In genomic region chr9:137278061-137278912, GRCh38 we compare ENCODE assay signal across 8 cellular contexts. TPM values are rescaled to one million over a fixed set of nuclear protein-coding genes. Genes with fewer than 3 reads are reported as not detected.
DNase-seq lines count a peak whose midpoint lies in the region; ATAC-seq, FAIRE-seq and TF ChIP-seq lines count a peak whose summit lies in the region.

No MANE protein-coding gene starts in this region.

- H4K20me1 ChIP-seq in BLaER1 (peaks cover 5% of the 10 kb centered on the region; the same call in 1 of the 2 replicates), astrocyte (ENCODE audit: insufficient read depth, low read length) (peaks cover 54% of the 10 kb centered on the region)

- H3K9me3 Mint-ChIP-seq in astrocyte (ENCODE audit: unreplicated experiment): no peaks in the 10 kb centered on the region

- no peaks in the 10 kb centered on the region for H3K27me3 ChIP-seq in BLaER1
- no peaks in the 10 kb centered on the region for H3K27me3 ChIP-seq in astrocyte (ENCODE audit: insufficient read depth, low read length)

- peaks cover 3% of the 10 kb centered on the region for H3K36me3 Mint-ChIP-seq in astrocyte (ENCODE audit: low read depth, unreplicated experiment)

- H3K4me2 ChIP-seq in BLaER1 (peak overlapping the region; percentile 92), astrocyte (ENCODE audit: low read length) (peak overlapping the region; percentile 93)

- H3K4me1 ChIP-seq in BLaER1 (peaks cover 100% of the 10 kb centered on the region), astrocyte (ENCODE audit: insufficient read depth, low read length) (peaks cover 32% of the 10 kb centered on the region)

- H2AFZ ChIP-seq in astrocyte (ENCODE audit: low read depth, low read length): no peak overlapping the region

- FAIRE-seq in astrocyte (lab: Jason Lieb, UNC): no peak

- H3K79me2 ChIP-seq in astrocyte (ENCODE audit: insufficient read depth, low read length): peaks cover 28% of the 10 kb centered on the region

- no peak for TF ChIP-seq CTCF in astrocyte (IDR thresholded peaks at IDR 0.05; ENCODE audit: insufficient read depth, low read depth, low read length)

- no peaks in the 10 kb centered on the region for H3K9me3 ChIP-seq in BLaER1
- H3K9me3 ChIP-seq in astrocyte (ENCODE audit: insufficient read depth, low read depth, low read length): no peaks in the 10 kb centered on the region

- H3K36me3 ChIP-seq in BLaER1 (peaks cover 18% of the 10 kb centered on the region), astrocyte (ENCODE audit: insufficient read depth, low read length) (no peaks in the 10 kb centered on the region)

- H3K4me3 ChIP-seq in BLaER1: peak overlapping the region; percentile 62
- H3K4me3 ChIP-seq in astrocyte (ENCODE audit: insufficient read depth, low read depth, low read length): peak overlapping the region; percentile 73

- H3K27ac ChIP-seq in BLaER1 (peak overlapping the region; percentile 94), astrocyte (ENCODE audit: low read depth, low read length) (peak overlapping the region; percentile 40), substantia nigra (ENCODE audit: low read depth, low read length, poor library complexity, severe bottlenecking) (peak overlapping the region; percentile 50)

- no peaks in the 10 kb centered on the region for H3K4me1 Mint-ChIP-seq in astrocyte (ENCODE audit: low read depth, unreplicated experiment)

- DNase-seq in astrocyte (ENCODE audit: low read depth) (no peak), islet precursor cell (peak; percentile 67), substantia nigra (lab: John Stamatoyannopoulos, UW) (no peak), medulla oblongata (ENCODE audit: extremely low spot score) (no peak)
- no peak for DNase-seq in activated CD4-positive, alpha-beta T cell treated with anti-CD3 and anti-CD28 coated beads, Interleukin-2, amount 50 U/mL, for 4 hours

- H3K9ac ChIP-seq in BLaER1 (peak overlapping the region; percentile 78), astrocyte (ENCODE audit: low read length) (peak overlapping the region; percentile 74)

- ATAC-seq in HG03520 (IDR thresholded peaks at IDR 0.05; ENCODE audit: unreplicated experiment) (peak; percentile 5), GM19455 (IDR thresholded peaks at IDR 0.05; ENCODE audit: unreplicated experiment) (no peak)

- no peak overlapping the region for H3K27ac Mint-ChIP-seq in astrocyte (ENCODE audit: unreplicated experiment)

- H3K27me3 Mint-ChIP-seq in astrocyte (ENCODE audit: low read depth, unreplicated experiment): no peaks in the 10 kb centered on the region

- H3K4me3 Mint-ChIP-seq in astrocyte (ENCODE audit: unreplicated experiment): peak overlapping the region; percentile 80

RNA-seq across cellular contexts. Expression of gene TOR4A, which starts 0.8 kb away (rescaled TPM):
- 10.8 and 11.8 TPM in 2 replicates for total RNA-seq in astrocyte

RNA-seq across cellular contexts. Expression of gene NELFB, which starts 23.2 kb away (rescaled TPM):
- total RNA-seq in astrocyte: 45.8 and 48.9 TPM in 2 replicates

RNA-seq across cellular contexts. Expression of gene NRARP, which starts 23.8 kb away (rescaled TPM):
- total RNA-seq in astrocyte: 6.9 and 7.3 TPM in 2 replicates

RNA-seq across cellular contexts. Expression of gene STPG3, which starts 27.2 kb away (rescaled TPM):
- not detected in 2 replicates for total RNA-seq in astrocyte

RNA-seq across cellular contexts. Expression of gene TUBB4B, which starts 37.2 kb away (rescaled TPM):
- total RNA-seq in astrocyte: 188 and 218 TPM in 2 replicates

Comparison
In these comparisons a context has a peak if more than half of its experiments do, and no peak if none do; other contexts are left out.
1. H3K27ac ChIP-seq: peak in every context shown above with its lines; median percentile 94 in BLaER1; 50 in substantia nigra; 40 in astrocyte.